In the genomic region with DNA sequence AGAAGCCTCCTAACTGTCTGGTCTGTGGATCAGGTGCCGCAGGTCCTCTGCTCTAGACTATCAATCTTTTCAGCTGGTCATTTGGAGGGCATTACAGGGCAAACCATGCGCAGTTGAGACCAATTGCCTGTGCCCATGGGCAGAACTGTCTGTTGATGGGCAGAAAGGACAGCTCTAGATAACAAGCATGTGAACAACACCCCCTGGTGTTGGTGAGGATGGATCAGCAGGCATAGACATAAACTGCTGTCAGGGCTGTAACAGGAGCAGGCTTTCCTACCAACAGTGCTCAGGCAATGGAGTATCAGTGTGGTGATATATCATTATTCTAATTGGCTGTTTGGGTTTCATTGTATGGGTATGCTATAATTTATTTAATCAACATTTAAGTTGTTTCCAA, we compare ENCODE assay signal across 7 cellular contexts.
DNase-seq lines count a peak whose midpoint lies in the region; ATAC-seq and TF ChIP-seq lines count a peak whose summit lies in the region.

No MANE protein-coding gene starts in this region.

- H3K4me3 Mint-ChIP-seq in WTC11 = no peak overlapping the region
- no peak overlapping the region for H3K4me3 Mint-ChIP-seq in stimulated activated naive CD8-positive, alpha-beta T cell treated with anti-CD3 and anti-CD28 coated beads, Interleukin-15, Interleukin-2, amounts not matched to agents 100 ng/mL and 50 ng/mL, for 24 hours

- no peak overlapping the region for H3K4me3 ChIP-seq in GM23248
- H3K4me3 ChIP-seq in right atrium auricular region = no peak overlapping the region
- no peak overlapping the region for H3K4me3 ChIP-seq in uterus

- H2AFZ ChIP-seq in GM23248 = no peak overlapping the region

- no peak for TF ChIP-seq POLR2A in uterus (IDR thresholded peaks at IDR 0.05)

- no peaks in the 10 kb centered on the region for H3K4me1 Mint-ChIP-seq in WTC11
- H3K4me1 Mint-ChIP-seq in stimulated activated naive CD8-positive, alpha-beta T cell treated with anti-CD3 and anti-CD28 coated beads, Interleukin-15, Interleukin-2, amounts not matched to agents 100 ng/mL and 50 ng/mL, for 24 hours (ENCODE audit: low read depth) = peaks cover 15% of the 10 kb centered on the region

- in situ Hi-C loops in GM23248 (cut with MboI) = no loop called here

- intact Hi-C loops in uterus (cut with DNase I; ENCODE audit: low total_unique reads) = no loop called here

- H3K36me3 ChIP-seq in GM23248 (ENCODE audit: low read depth) (no peaks in the 10 kb centered on the region), right atrium auricular region (no peaks in the 10 kb centered on the region), uterus (no peaks in the 10 kb centered on the region)

- no peak overlapping the region for H3K27ac ChIP-seq in GM23248
- no peak overlapping the region for H3K27ac ChIP-seq in right atrium auricular region
- no peak overlapping the region for H3K27ac ChIP-seq in uterus

- CTCF ChIA-PET in GM10248 (lab: Yijun Ruan, JAX) = interaction anchor here (0.7 to 3.3 kb wide), 13 partner anchors 10 to 325 kb away, joined by 3 to 24 read pairs (median 4); a partner anchor contains a TSS
- CTCF ChIA-PET in WTC11 (lab: Charles Lee) = interaction anchor here (0.6 to 1.4 kb wide), 3 partner anchors 16 to 778 kb away, joined by 3 to 4 read pairs (median 3); no protein-coding TSS in a partner anchor

- 96 to 97% methylated on average over 2 of the region's 2 CpGs for WGBS in GM23248 (ENCODE audit: low coverage in 1 of 2, low lambda C conversion rate in 2 of 2, missing lambda C conversion rate in 2 of 2), 2 experiments

- H3K79me2 ChIP-seq in GM23248 (ENCODE audit: insufficient read depth) = no peaks in the 10 kb centered on the region

- H3K36me3 Mint-ChIP-seq in WTC11 = peaks cover 3% of the 10 kb centered on the region; the same call in 1 of the 2 replicates
- no peaks in the 10 kb centered on the region for H3K36me3 Mint-ChIP-seq in stimulated activated naive CD8-positive, alpha-beta T cell treated with anti-CD3 and anti-CD28 coated beads, Interleukin-15, Interleukin-2, amounts not matched to agents 100 ng/mL and 50 ng/mL, for 24 hours (ENCODE audit: low read depth)

- H3K9ac ChIP-seq in GM23248 = no peak overlapping the region

- POLR2A ChIA-PET in GM10248 (lab: Yijun Ruan, JAX) = no interaction called here
- POLR2A ChIA-PET in WTC11 (lab: Charles Lee) = no interaction called here

- H3K9me3 ChIP-seq in GM23248 (ENCODE audit: low read depth) (no peaks in the 10 kb centered on the region), right atrium auricular region (no peaks in the 10 kb centered on the region), uterus (no peaks in the 10 kb centered on the region)

- H3K9me2 ChIP-seq in GM23248 (ENCODE audit: insufficient read depth) = no peaks in the 10 kb centered on the region

- no peaks in the 10 kb centered on the region for H3K27me3 ChIP-seq in GM23248 (replicated peaks; ENCODE audit: insufficient read depth)
- H3K27me3 ChIP-seq in right atrium auricular region = no peaks in the 10 kb centered on the region
- no peaks in the 10 kb centered on the region for H3K27me3 ChIP-seq in uterus

- H3F3A ChIP-seq in GM23248 (ENCODE audit: insufficient read depth) = peaks cover 2% of the 10 kb centered on the region

- H3K27me3 Mint-ChIP-seq in WTC11 (ENCODE audit: low read depth) = no peaks in the 10 kb centered on the region
- peaks cover 3% of the 10 kb centered on the region for H3K27me3 Mint-ChIP-seq in stimulated activated naive CD8-positive, alpha-beta T cell treated with anti-CD3 and anti-CD28 coated beads, Interleukin-15, Interleukin-2, amounts not matched to agents 100 ng/mL and 50 ng/mL, for 24 hours

- peaks cover 7% of the 10 kb centered on the region for H3K9me3 Mint-ChIP-seq in WTC11
- H3K9me3 Mint-ChIP-seq in stimulated activated naive CD8-positive, alpha-beta T cell treated with anti-CD3 and anti-CD28 coated beads, Interleukin-15, Interleukin-2, amounts not matched to agents 100 ng/mL and 50 ng/mL, for 24 hours = peaks cover 3% of the 10 kb centered on the region

- TF ChIP-seq CTCF in GM10248 (IDR thresholded peaks at IDR 0.05; ENCODE audit: control extremely low read depth, extremely low read depth, low read depth, missing control alignments) = peak; percentile 46
- no peak for TF ChIP-seq CTCF in WTC11 (IDR thresholded peaks at IDR 0.05)
- TF ChIP-seq CTCF in right atrium auricular region (IDR thresholded peaks at IDR 0.05) = peak; percentile 15 to 63
- TF ChIP-seq CTCF in uterus (IDR thresholded peaks at IDR 0.05) = peak in 1 of 4 experiments; percentile 15

- peak; percentile 93 for ATAC-seq in WTC11

- DNase-seq in GM10248 (ENCODE audit: extremely low spot score) (peak; percentile 59), GM23248 (peak; percentile 63), NCI-H146 treated with DMSO at 0.1 percent for 48 hours (lab: John Stamatoyannopoulos, UW; ENCODE audit: unreplicated experiment) (peak; percentile 29), WTC11 (ENCODE audit: low spot score) (peak; percentile 41), right atrium auricular region (ENCODE audit: low spot score) (no peak), uterus (no peak)

- H3K27ac Mint-ChIP-seq in WTC11 = no peak overlapping the region
- peak overlapping the region; percentile 52 for H3K27ac Mint-ChIP-seq in stimulated activated naive CD8-positive, alpha-beta T cell treated with anti-CD3 and anti-CD28 coated beads, Interleukin-15, Interleukin-2, amounts not matched to agents 100 ng/mL and 50 ng/mL, for 24 hours

- no peak overlapping the region for H3K4me2 ChIP-seq in GM23248 (ENCODE audit: unreplicated experiment)

- peaks cover 8% of the 10 kb centered on the region for H3K4me1 ChIP-seq in GM23248 (ENCODE audit: insufficient read depth)
- no peaks in the 10 kb centered on the region for H3K4me1 ChIP-seq in right atrium auricular region
- no peaks in the 10 kb centered on the region for H3K4me1 ChIP-seq in uterus

- no peaks in the 10 kb centered on the region for H4K20me1 ChIP-seq in GM23248 (ENCODE audit: insufficient read depth)

TF ChIP-seq in WTC11, 78 proteins besides CTCF, POLR2A, EP300 and RAD21:
- TF ChIP-seq, protein P1, sequence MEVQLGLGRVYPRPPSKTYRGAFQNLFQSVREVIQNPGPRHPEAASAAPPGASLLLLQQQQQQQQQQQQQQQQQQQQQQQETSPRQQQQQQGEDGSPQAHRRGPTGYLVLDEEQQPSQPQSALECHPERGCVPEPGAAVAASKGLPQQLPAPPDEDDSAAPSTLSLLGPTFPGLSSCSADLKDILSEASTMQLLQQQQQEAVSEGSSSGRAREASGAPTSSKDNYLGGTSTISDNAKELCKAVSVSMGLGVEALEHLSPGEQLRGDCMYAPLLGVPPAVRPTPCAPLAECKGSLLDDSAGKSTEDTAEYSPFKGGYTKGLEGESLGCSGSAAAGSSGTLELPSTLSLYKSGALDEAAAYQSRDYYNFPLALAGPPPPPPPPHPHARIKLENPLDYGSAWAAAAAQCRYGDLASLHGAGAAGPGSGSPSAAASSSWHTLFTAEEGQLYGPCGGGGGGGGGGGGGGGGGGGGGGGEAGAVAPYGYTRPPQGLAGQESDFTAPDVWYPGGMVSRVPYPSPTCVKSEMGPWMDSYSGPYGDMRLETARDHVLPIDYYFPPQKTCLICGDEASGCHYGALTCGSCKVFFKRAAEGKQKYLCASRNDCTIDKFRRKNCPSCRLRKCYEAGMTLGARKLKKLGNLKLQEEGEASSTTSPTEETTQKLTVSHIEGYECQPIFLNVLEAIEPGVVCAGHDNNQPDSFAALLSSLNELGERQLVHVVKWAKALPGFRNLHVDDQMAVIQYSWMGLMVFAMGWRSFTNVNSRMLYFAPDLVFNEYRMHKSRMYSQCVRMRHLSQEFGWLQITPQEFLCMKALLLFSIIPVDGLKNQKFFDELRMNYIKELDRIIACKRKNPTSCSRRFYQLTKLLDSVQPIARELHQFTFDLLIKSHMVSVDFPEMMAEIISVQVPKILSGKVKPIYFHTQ (CRISPR knock-in tag; IDR thresholded peaks at IDR 0.05) = no peak
- TF ChIP-seq HMGA2 (CRISPR knock-in tag; IDR thresholded peaks at IDR 0.05) (no peak), PRRX2 (CRISPR knock-in tag; IDR thresholded peaks at IDR 0.05) (no peak), ZNF423 (CRISPR knock-in tag; IDR thresholded peaks at IDR 0.05) (no peak), CREM (CRISPR knock-in tag; IDR thresholded peaks at IDR 0.05) (no peak), SP1 (CRISPR knock-in tag; conservative IDR thresholded peaks at IDR 0.05) (0 out of 2 replicates have a peak, but pooled peaks have one; percentile 22)
- TF ChIP-seq, protein P2, sequence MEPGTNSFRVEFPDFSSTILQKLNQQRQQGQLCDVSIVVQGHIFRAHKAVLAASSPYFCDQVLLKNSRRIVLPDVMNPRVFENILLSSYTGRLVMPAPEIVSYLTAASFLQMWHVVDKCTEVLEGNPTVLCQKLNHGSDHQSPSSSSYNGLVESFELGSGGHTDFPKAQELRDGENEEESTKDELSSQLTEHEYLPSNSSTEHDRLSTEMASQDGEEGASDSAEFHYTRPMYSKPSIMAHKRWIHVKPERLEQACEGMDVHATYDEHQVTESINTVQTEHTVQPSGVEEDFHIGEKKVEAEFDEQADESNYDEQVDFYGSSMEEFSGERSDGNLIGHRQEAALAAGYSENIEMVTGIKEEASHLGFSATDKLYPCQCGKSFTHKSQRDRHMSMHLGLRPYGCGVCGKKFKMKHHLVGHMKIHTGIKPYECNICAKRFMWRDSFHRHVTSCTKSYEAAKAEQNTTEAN (CRISPR knock-in tag; IDR thresholded peaks at IDR 0.05) = no peak

Comparison
In these comparisons a context has a peak if more than half of its experiments do, and no peak if none do; other contexts are left out.
1. DNase-seq: peak in GM10248 (single experiment), GM23248 (single experiment), NCI-H146 treated with DMSO at 0.1 percent for 48 hours (single experiment) and WTC11 (single experiment); none in right atrium auricular region (single experiment) and uterus (0 of 2).